ENCODE assay signal across 15 cellular contexts in the genomic region with DNA sequence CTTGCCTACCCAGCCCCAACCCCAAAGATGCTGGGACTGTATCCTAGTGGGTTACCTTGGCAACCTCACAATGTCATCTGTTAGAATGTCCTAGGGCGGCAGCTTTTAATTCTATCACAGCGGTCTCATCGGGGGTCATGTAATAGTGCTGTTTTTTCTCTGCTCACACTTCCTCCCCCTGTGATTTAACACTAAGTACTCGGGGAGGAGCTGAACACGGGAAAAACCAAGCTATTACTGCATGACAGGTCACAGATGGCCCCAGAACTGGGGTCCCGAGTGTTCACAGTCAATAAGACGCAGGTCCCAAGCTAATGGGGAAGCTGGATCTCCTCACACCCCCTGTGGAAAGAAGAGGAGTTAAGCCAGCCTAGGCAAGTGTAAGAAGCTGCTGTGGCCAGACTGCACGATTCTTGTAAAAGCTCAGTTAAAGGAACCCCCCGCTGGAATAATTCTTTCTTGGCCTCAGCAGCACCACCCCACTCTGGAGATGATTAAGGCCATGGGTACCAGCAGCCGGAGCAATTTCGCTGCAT. TPM values are rescaled to one million over a fixed set of nuclear protein-coding genes. Genes with fewer than 3 reads are reported as not detected.
DNase-seq lines count a peak whose midpoint lies in the region; ATAC-seq, FAIRE-seq and TF ChIP-seq lines count a peak whose summit lies in the region.
"Had no signal": no experiment of that assay in that cellular context is flagged by ENCODE, and none has a peak within 500 bp of the region (broad histone marks: within the 10 kb centered on the region; RNA-seq: fewer than 3 reads in every experiment).

No MANE protein-coding gene starts in this region.

- H3K9ac ChIP-seq in kidney (ENCODE audit: low read length in 2 of 2) = no peak overlapping the region

- peaks cover 12% of the 10 kb centered on the region for H3K36me3 Mint-ChIP-seq in stimulated activated naive CD8-positive, alpha-beta T cell treated with anti-CD3 and anti-CD28 coated beads, Interleukin-15, Interleukin-2, amounts not matched to agents 100 ng/mL and 50 ng/mL, for 24 hours (ENCODE audit: low read depth)

- H3K27me3 ChIP-seq in gastroesophageal sphincter = no peaks in the 10 kb centered on the region
- H3K27me3 ChIP-seq: uterus had no signal

- H3K4me1 ChIP-seq in gastroesophageal sphincter (peaks cover 3 to 40% (median 13%) of the 10 kb centered on the region in 3 donors), kidney (ENCODE audit: control insufficient read depth in 1 of 2, insufficient read depth in 1 of 2, low read depth in 1 of 2, low read length in 2 of 2) (peaks cover under 1 to 5% of the 10 kb centered on the region in 2 donors)

- H3K9me3 Mint-ChIP-seq in stimulated activated naive CD8-positive, alpha-beta T cell treated with anti-CD3 and anti-CD28 coated beads, Interleukin-15, Interleukin-2, amounts not matched to agents 100 ng/mL and 50 ng/mL, for 24 hours = no peaks in the 10 kb centered on the region

- intact Hi-C loops in kidney (cut with DNase I) = no loop called here
- intact Hi-C loops in posterior vena cava (cut with DNase I) = loop anchor here in 1 of 2 donors (5.0 kb wide), 1 partner anchor 214 kb away; no protein-coding TSS in a partner anchor

- H3K27ac ChIP-seq in gastroesophageal sphincter = peak overlapping the region in 3 of 4 donors; percentile 5 to 96 (median 59)
- no peak overlapping the region for H3K27ac ChIP-seq in kidney (ENCODE audit: low read depth in 2 of 2, low read length in 2 of 2)
- H3K27ac ChIP-seq: foreskin keratinocyte had no signal

- H3K4me3 ChIP-seq in gastroesophageal sphincter = no peak overlapping the region
- no peak overlapping the region for H3K4me3 ChIP-seq in kidney (ENCODE audit: low read length in 2 of 2)
- H3K4me3 ChIP-seq: uterus had no signal

- no peaks in the 10 kb centered on the region for H3K27me3 Mint-ChIP-seq in stimulated activated naive CD8-positive, alpha-beta T cell treated with anti-CD3 and anti-CD28 coated beads, Interleukin-15, Interleukin-2, amounts not matched to agents 100 ng/mL and 50 ng/mL, for 24 hours

- DNase-seq in stimulated activated naive CD8-positive, alpha-beta T cell treated with anti-CD3 and anti-CD28 coated beads, Interleukin-15, Interleukin-2, amounts not matched to agents 100 U/mL and 50 U/mL, for 24 hours = no peak
- DNase-seq in NCI-H2227 treated with DMSO at 0.1 percent for 48 hours (lab: John Stamatoyannopoulos, UW) (peak; percentile 60), kidney (no peak), posterior vena cava (ENCODE audit: low spot score) (no peak), KG1 (lab: John Stamatoyannopoulos, UW) (no peak)
- no peak for DNase-seq in activated effector memory CD4-positive, alpha-beta T cell treated with anti-CD3 and anti-CD28 coated beads, Interleukin-2, amount 50 U/mL, for 16 hours
- DNase-seq: COR-L47, foreskin keratinocyte, uterus had no signal

- H3K4me1 Mint-ChIP-seq in stimulated activated naive CD8-positive, alpha-beta T cell treated with anti-CD3 and anti-CD28 coated beads, Interleukin-15, Interleukin-2, amounts not matched to agents 100 ng/mL and 50 ng/mL, for 24 hours (ENCODE audit: low read depth) = peaks cover 85% of the 10 kb centered on the region

- no peak for TF ChIP-seq POLR2A in gastroesophageal sphincter (IDR thresholded peaks at IDR 0.05)

- 46 to 69% methylated on average over 4 to 7 of the region's 11 CpGs for whole genome bisulfite sequencing in gastroesophageal sphincter (ENCODE audit: low coverage in 1 of 2), 2 donors

- H3K9me3 ChIP-seq in gastroesophageal sphincter (no peaks in the 10 kb centered on the region), kidney (ENCODE audit: control insufficient read depth in 1 of 2, low read length in 2 of 2) (no peaks in the 10 kb centered on the region)
- H3K9me3 ChIP-seq: uterus had no signal

- no peak for TF ChIP-seq EP300 in gastroesophageal sphincter (IDR thresholded peaks at IDR 0.05)

- TF ChIP-seq CTCF in gastroesophageal sphincter (IDR thresholded peaks at IDR 0.05) (no peak), kidney (IDR thresholded peaks at IDR 0.05; ENCODE audit: borderline replicate concordance, extremely low read depth, insufficient read depth) (no peak)

- peak overlapping the region; percentile 90 for H3K4me3 Mint-ChIP-seq in stimulated activated naive CD8-positive, alpha-beta T cell treated with anti-CD3 and anti-CD28 coated beads, Interleukin-15, Interleukin-2, amounts not matched to agents 100 ng/mL and 50 ng/mL, for 24 hours

- no peak for FAIRE-seq in kidney (lab: Jason Lieb, UNC)
- FAIRE-seq: colon, H54 had no signal

- no peaks in the 10 kb centered on the region for H3K36me3 ChIP-seq in gastroesophageal sphincter
- no peaks in the 10 kb centered on the region for H3K36me3 ChIP-seq in kidney (ENCODE audit: control insufficient read depth in 1 of 2, insufficient read depth in 2 of 2, low read length in 2 of 2)
- H3K36me3 ChIP-seq: uterus had no signal

- no peak for ATAC-seq in stimulated activated naive CD8-positive, alpha-beta T cell treated with anti-CD3 and anti-CD28 coated beads, Interleukin-15, Interleukin-2, amounts not matched to agents 100 U/mL and 50 U/mL, for 24 hours
- no peak for ATAC-seq in gastroesophageal sphincter
- ATAC-seq: foreskin keratinocyte, left ventricle myocardium superior had no signal

- peak overlapping the region; percentile 83 for H3K27ac Mint-ChIP-seq in stimulated activated naive CD8-positive, alpha-beta T cell treated with anti-CD3 and anti-CD28 coated beads, Interleukin-15, Interleukin-2, amounts not matched to agents 100 ng/mL and 50 ng/mL, for 24 hours
- H3K27ac Mint-ChIP-seq: progenitor cell of endocrine pancreas had no signal

RNA-seq across cellular contexts. Expression of a gene that starts 2.5 kb away (rescaled TPM):
- total RNA-seq in gastroesophageal sphincter (100 to 1,000 TPM in 1 of 4 donors, 10 to 100 TPM in 3; 30.6 to 110 (median 68.2) TPM), kidney (34.1 TPM), posterior vena cava (100 to 1,000 TPM in 1 of 2 donors, 10 to 100 TPM in 1; 72.2 to 102 TPM)
- polyA plus RNA-seq in kidney (ENCODE audit: insufficient read depth, low read depth, low replicate concordance) = 15.3 TPM

Comparison
In these comparisons a context has a peak if more than half of its experiments do, and no peak if none do; other contexts are left out.
1. H3K27ac ChIP-seq: peak in gastroesophageal sphincter (3 of 4); none in kidney (0 of 2).